8 cellular contexts compared by ENCODE assay signal in genomic region chr3:151460774-151461450, GRCh38. TPM values are rescaled to one million over a fixed set of nuclear protein-coding genes. Genes with fewer than 3 reads are reported as not detected.
DNase-seq lines count a peak whose midpoint lies in the region; ATAC-seq and TF ChIP-seq lines count a peak whose summit lies in the region.

Gene IGSF10 (minus strand): TSS chr3:151461061. CDS start chr3:151458709, 2,352 bp downstream.

- H3K4me1 Mint-ChIP-seq in T-cell = peaks cover 0 to 3% (median 3%) of the 10 kb centered on the region in 3 donors

- H3K27me3 Mint-ChIP-seq in T-cell = peaks cover 10 to 37% of the 10 kb centered on the region in 2 donors

- H3K27me3 ChIP-seq in breast epithelium = no peaks in the 10 kb centered on the region
- H3K27me3 ChIP-seq in liver (ENCODE audit: control insufficient read depth in 4 of 4, insufficient read depth in 4 of 4, low read length in 3 of 4) = peaks cover 0 to 7% (median 0%) of the 10 kb centered on the region in 4 donors
- H3K27me3 ChIP-seq in thyroid gland = no peaks in the 10 kb centered on the region

- CTCF ChIA-PET in T-cell (lab: Charles Lee) = interaction anchor here in 1 of 2 donors (0.7 kb wide), 1 partner anchor 134 kb away, joined by 5 read pairs; no protein-coding TSS in a partner anchor

- no peak for TF ChIP-seq RAD21 in liver (IDR thresholded peaks at IDR 0.05)

- H3K9ac ChIP-seq in liver (ENCODE audit: low read depth in 1 of 2, low read length in 2 of 2) = peak within 1 kb of the TSS in 1 of 2 donors; percentile 21

- TF ChIP-seq POLR2A in breast epithelium (IDR thresholded peaks at IDR 0.05) (no peak), thyroid gland (IDR thresholded peaks at IDR 0.05) (no peak)

- ATAC-seq in HG02588 (IDR thresholded peaks at IDR 0.05; ENCODE audit: unreplicated experiment) (no peak), T-cell (replicated peaks in 1 of 4) (no peak)

- POLR2A ChIA-PET in T-cell (lab: Charles Lee) = interaction anchor here in 1 of 2 donors (0.6 kb wide), 1 partner anchor 22 kb away, joined by 6 read pairs; no protein-coding TSS in a partner anchor

- H3K36me3 ChIP-seq in breast epithelium = no peaks in the 10 kb centered on the region
- H3K36me3 ChIP-seq in liver (ENCODE audit: control insufficient read depth in 4 of 4, insufficient read depth in 3 of 4, low read depth in 1 of 4, low read length in 3 of 4) = no peaks in the 10 kb centered on the region
- no peaks in the 10 kb centered on the region for H3K36me3 ChIP-seq in thyroid gland

- H3K27ac ChIP-seq in breast epithelium (peak within 1 kb of the TSS; percentile 30 to 39), liver (ENCODE audit: low read depth in 1 of 2, low read length in 2 of 2) (no peak within 1 kb of the TSS), thyroid gland (no peak within 1 kb of the TSS)

- TF ChIP-seq CTCF in breast epithelium (IDR thresholded peaks at IDR 0.05) (no peak), liver (IDR thresholded peaks at IDR 0.05; ENCODE audit: low read depth, low read length, missing input control) (no peak), thyroid gland (IDR thresholded peaks at IDR 0.05) (no peak)

- intact Hi-C loops in breast epithelium (cut with DNase I; ENCODE audit: low total_unique reads) (no loop called here), thyroid gland (cut with DNase I) (loop anchor here (10.0 kb wide), 1 partner anchor 184 kb away; no protein-coding TSS in a partner anchor)

- peak; percentile 4 for DNase-seq in NCI-H510A treated with DMSO at 0.1 percent for 48 hours (lab: John Stamatoyannopoulos, UW)
- DNase-seq in NCI-H510A (lab: John Stamatoyannopoulos, UW) = no peak
- no peak for DNase-seq in breast epithelium (ENCODE audit: low spot score in 2 of 2)
- DNase-seq in thyroid gland = peak; percentile 3 to 12
- no peak for DNase-seq in KBM-7
- no peak for DNase-seq in T-cell

- H3K9me3 ChIP-seq in breast epithelium (no peaks in the 10 kb centered on the region), liver (ENCODE audit: control insufficient read depth in 4 of 4, low read length in 3 of 4) (no peaks in the 10 kb centered on the region), thyroid gland (no peaks in the 10 kb centered on the region)

- in situ Hi-C loops in KBM-7 (cut with MboI; ENCODE audit: low pct_unique_long_range_greater_than_20kb, low sequenced_read_pairs) = loop anchor here (25.0 kb wide), 1 partner anchor 176 kb away; no protein-coding TSS in a partner anchor

- H3K9me3 Mint-ChIP-seq in T-cell = no peaks in the 10 kb centered on the region

- H3K36me3 Mint-ChIP-seq in T-cell = no peaks in the 10 kb centered on the region

- H3K4me1 ChIP-seq in breast epithelium = no peaks in the 10 kb centered on the region
- peaks cover 0 to 7% (median under 1%) of the 10 kb centered on the region in 4 donors for H3K4me1 ChIP-seq in liver (ENCODE audit: control insufficient read depth in 4 of 4, insufficient read depth in 4 of 4, low read length in 3 of 4)
- no peaks in the 10 kb centered on the region for H3K4me1 ChIP-seq in thyroid gland

- no peak within 1 kb of the TSS for H3K27ac Mint-ChIP-seq in T-cell

- WGBS in liver = 16% methylated on average over 40 of the region's 40 CpGs
- 8 to 10% methylated on average over 35 to 36 of the region's 40 CpGs for WGBS in thyroid gland, 2 donors

- peak within 1 kb of the TSS; percentile 54 to 75 (median 57) for H3K4me3 ChIP-seq in breast epithelium
- peak within 1 kb of the TSS; percentile 53 to 60 (median 58) for H3K4me3 ChIP-seq in liver (ENCODE audit: low read depth in 1 of 3, low read length in 3 of 3)
- peak within 1 kb of the TSS; percentile 25 to 52 (median 33) for H3K4me3 ChIP-seq in thyroid gland (replicated peaks in 1 of 3)

- H3K4me3 Mint-ChIP-seq in T-cell = peak within 1 kb of the TSS in 1 of 3 donors; percentile 34

TF ChIP-seq in liver, 16 proteins besides CTCF, POLR2A, EP300 and RAD21:
- TF ChIP-seq MAX (IDR thresholded peaks at IDR 0.05) (no peak), SP1 (IDR thresholded peaks at IDR 0.05) (no peak), RXRA (IDR thresholded peaks at IDR 0.05) (no peak), TAF1 (conservative IDR thresholded peaks at IDR 0.05) (no peak), NR2F2 (IDR thresholded peaks at IDR 0.05) (no peak), JUND (IDR thresholded peaks at IDR 0.05) (no peak), HNF4A (conservative IDR thresholded peaks at IDR 0.05) (no peak), FOXA2 (IDR thresholded peaks at IDR 0.05) (no peak), ATF3 (IDR thresholded peaks at IDR 0.05) (no peak), REST (IDR thresholded peaks at IDR 0.05) (no peak)

RNA-seq across cellular contexts. Expression of gene IGSF10, which starts in this region (rescaled TPM):
- total RNA-seq in breast epithelium (10 to 100 TPM in 2 of 3 donors, 1 to 10 TPM in 1; 7.9 to 15.5 (median 14.4) TPM), liver (1 to 10 TPM in 1 of 2 donors, under 1 TPM in 1; 0.65 to 1.6 TPM), thyroid gland (1 to 10 TPM; 2.4 to 6.8 (median 5.8) TPM), T-cell (under 1 TPM in 3 of 5 donors, not detected in 2; 0.03 to 0.15 (median 0.09) TPM)
- under 1 TPM; 0.24 to 0.81 TPM for polyA plus RNA-seq in liver

Comparison
In these comparisons a context has a peak if more than half of its experiments do, and no peak if none do; other contexts are left out.
1. DNase-seq: peak in NCI-H510A treated with DMSO at 0.1 percent for 48 hours (single experiment) and thyroid gland (2 of 2); none in NCI-H510A (single experiment), breast epithelium (0 of 2), KBM-7 (single experiment) and T-cell (0 of 34).
2. H3K27ac ChIP-seq: peak in breast epithelium (2 of 2); none in liver (0 of 2) and thyroid gland (0 of 3).
3. Peak in every context shown above with its lines, with median percentiles within 50 percentile points of each other: H3K4me3 ChIP-seq.